ENCODE assay signal across 8 cellular contexts in the genomic region with DNA sequence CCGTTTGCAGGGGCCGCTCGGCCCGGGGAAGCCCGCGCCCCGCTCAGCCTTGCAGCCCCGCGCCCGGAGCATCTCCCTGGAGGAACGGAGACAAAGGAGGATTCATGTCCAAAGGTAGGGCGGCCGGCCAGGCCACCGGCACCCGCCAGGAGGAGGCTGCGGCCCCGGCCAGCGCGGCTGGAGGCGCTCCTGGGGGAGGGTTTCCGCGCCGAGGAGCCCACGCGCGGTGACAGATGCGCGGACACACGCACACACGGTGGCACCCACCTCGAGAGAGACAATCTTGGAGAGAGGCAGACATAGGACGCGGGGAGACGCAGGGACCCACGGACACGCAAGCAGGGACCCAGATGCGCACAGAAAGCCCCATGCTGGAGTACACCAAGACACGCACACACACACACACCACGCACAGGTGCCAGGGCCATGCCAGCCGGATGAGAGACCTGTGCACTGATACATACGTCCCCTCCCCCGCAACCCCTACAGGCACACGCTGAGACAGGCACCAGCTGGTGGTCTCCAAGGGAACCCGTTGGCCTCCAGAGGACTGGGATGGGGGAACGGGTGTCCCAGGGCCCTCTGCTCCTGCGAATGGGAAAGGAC. TPM values are rescaled to one million over a fixed set of nuclear protein-coding genes. Genes with fewer than 3 reads are reported as not detected.
DNase-seq lines count a peak whose midpoint lies in the region; ATAC-seq and TF ChIP-seq lines count a peak whose summit lies in the region.

No MANE protein-coding gene starts in this region.

- TF ChIP-seq CTCF in progenitor cell of endocrine pancreas (IDR thresholded peaks at IDR 0.05; ENCODE audit: unreplicated experiment) = no peak

- H3K4me3 ChIP-seq in GM08714 (ENCODE audit: low read length) = peak overlapping the region; percentile 42; the same call in 1 of the 2 replicates

- ATAC-seq in GM18870 (IDR thresholded peaks at IDR 0.05; ENCODE audit: unreplicated experiment) (no peak), GM21723 (IDR thresholded peaks at IDR 0.05; ENCODE audit: unreplicated experiment) (no peak)

- DNase-seq in NCI-H1694 (lab: John Stamatoyannopoulos, UW) (peak; percentile 49), progenitor cell of endocrine pancreas (ENCODE audit: low spot score, unreplicated experiment) (no peak), OCI-M2 (lab: John Stamatoyannopoulos, UW; ENCODE audit: unreplicated experiment) (no peak)
- DNase-seq in stimulated activated CD4-positive, alpha-beta T cell treated with anti-CD3 and anti-CD28 coated beads, Interleukin-4, amount 100 ng/mL, for 24 hours = no peak

- intact Hi-C loops in dendritic cell treated with granulocyte-macrophage colony-stimulating factor and Interleukin-4, amounts not matched to agents 40 ng/mL and 50 ng/mL, for 4 days (cut with micrococcal nuclease) = no loop called here

- H3K27me3 Mint-ChIP-seq in dendritic cell treated with granulocyte-macrophage colony-stimulating factor and Interleukin-4, amounts not matched to agents 40 ng/mL and 50 ng/mL, for 4 days = peaks cover 65% of the 10 kb centered on the region
- peaks cover 37% of the 10 kb centered on the region for H3K27me3 Mint-ChIP-seq in progenitor cell of endocrine pancreas

- H3K9me3 Mint-ChIP-seq in dendritic cell treated with granulocyte-macrophage colony-stimulating factor and Interleukin-4, amounts not matched to agents 40 ng/mL and 50 ng/mL, for 4 days = no peaks in the 10 kb centered on the region
- H3K9me3 Mint-ChIP-seq in progenitor cell of endocrine pancreas (ENCODE audit: low read depth) = no peaks in the 10 kb centered on the region

- peaks cover 20% of the 10 kb centered on the region for H3K4me1 Mint-ChIP-seq in dendritic cell treated with granulocyte-macrophage colony-stimulating factor and Interleukin-4, amounts not matched to agents 40 ng/mL and 50 ng/mL, for 4 days (ENCODE audit: low read depth)
- H3K4me1 Mint-ChIP-seq in progenitor cell of endocrine pancreas (ENCODE audit: low read depth) = peaks cover 12% of the 10 kb centered on the region

- no peak overlapping the region for H3K27ac Mint-ChIP-seq in dendritic cell treated with granulocyte-macrophage colony-stimulating factor and Interleukin-4, amounts not matched to agents 40 ng/mL and 50 ng/mL, for 4 days
- H3K27ac Mint-ChIP-seq in progenitor cell of endocrine pancreas = no peak overlapping the region

- peak overlapping the region; percentile 69 for H3K4me3 Mint-ChIP-seq in dendritic cell treated with granulocyte-macrophage colony-stimulating factor and Interleukin-4, amounts not matched to agents 40 ng/mL and 50 ng/mL, for 4 days
- peak overlapping the region; percentile 71 for H3K4me3 Mint-ChIP-seq in progenitor cell of endocrine pancreas (ENCODE audit: low read depth)

- H3K36me3 Mint-ChIP-seq in dendritic cell treated with granulocyte-macrophage colony-stimulating factor and Interleukin-4, amounts not matched to agents 40 ng/mL and 50 ng/mL, for 4 days (ENCODE audit: low read depth) = no peaks in the 10 kb centered on the region
- no peaks in the 10 kb centered on the region for H3K36me3 Mint-ChIP-seq in progenitor cell of endocrine pancreas (ENCODE audit: insufficient read depth)

RNA-seq across cellular contexts. Expression of a gene that starts 7.8 kb away (rescaled TPM):
- total RNA-seq in progenitor cell of endocrine pancreas = 24.4 and 25.1 TPM in 2 replicates

RNA-seq across cellular contexts. Expression of a gene that starts 21.5 kb away (rescaled TPM):
- total RNA-seq in progenitor cell of endocrine pancreas = not detected in 2 replicates

RNA-seq across cellular contexts. Expression of a gene that starts 30.1 kb away (rescaled TPM):
- total RNA-seq in progenitor cell of endocrine pancreas = 16.4 and 16.9 TPM in 2 replicates

RNA-seq across cellular contexts. Expression of a gene that starts 50.5 kb away (rescaled TPM):
- 1.3 and 1.6 TPM in 2 replicates for total RNA-seq in progenitor cell of endocrine pancreas
